24 cellular contexts compared by ENCODE assay signal in genomic region chr5:91018712-91019371, GRCh38.
DNase-seq lines count a peak whose midpoint lies in the region; ATAC-seq, FAIRE-seq and TF ChIP-seq lines count a peak whose summit lies in the region.
"Had no signal": no experiment of that assay in that cellular context is flagged by ENCODE, and none has a peak within 500 bp of the region (broad histone marks: within the 10 kb centered on the region; RNA-seq: fewer than 3 reads in every experiment).

No MANE protein-coding gene starts in this region.

- WGBS in esophagus muscularis mucosa, result 48% methylated on average over 4 of the region's 4 CpGs
- WGBS in right lobe of liver (ENCODE audit: insufficient coverage, low coverage, low lambda C conversion rate, missing lambda C conversion rate), result 45% methylated on average over 4 of the region's 4 CpGs
- 50 to 77% methylated on average over 4 of the region's 4 CpGs for WGBS in thyroid gland, 2 donors

- H3K4me3 ChIP-seq in esophagus muscularis mucosa (no peak overlapping the region), right lobe of liver (no peak overlapping the region), thyroid gland (replicated peaks in 1 of 3) (no peak overlapping the region)
- H3K4me3 ChIP-seq: BLaER1, MG63 had no signal

- H3K9me3 ChIP-seq in esophagus muscularis mucosa (no peaks in the 10 kb centered on the region), right lobe of liver (no peaks in the 10 kb centered on the region), thyroid gland (no peaks in the 10 kb centered on the region)
- H3K9me3 ChIP-seq: SK-N-SH had no signal

- FAIRE-seq in urothelium cell line (lab: Jason Lieb, UNC), result no peak
- FAIRE-seq: HTR-8/SVneo had no signal

- DNase-seq in amniotic epithelial cell (ENCODE audit: low read depth) (peak; percentile 62), esophagus muscularis mucosa (ENCODE audit: extremely low spot score) (no peak), right lobe of liver (no peak), thyroid gland (no peak), urothelium cell line (ENCODE audit: low spot score) (no peak), NCI-H2081 treated with DMSO at 0.1 percent for 48 hours (lab: John Stamatoyannopoulos, UW) (no peak), NCI-H2227 treated with DMSO at 0.1 percent for 48 hours (lab: John Stamatoyannopoulos, UW) (no peak), HCEC 1CT (no peak)
- DNase-seq: ACHN; CD4-positive, alpha-beta T cell; COR-L47; DMS 273 treated with DMSO at 0.1 percent for 48 hours; DMS79 treated with DMSO at 0.1 percent for 48 hours; H7; Kasumi-1; MG63; NCI-H1417 treated with DMSO at 0.1 percent for 48 hours; NCI-H187 treated with DMSO at 0.1 percent for 48 hours; NCI-H510A treated with DMSO at 0.1 percent for 48 hours; NCI-H748 treated with DMSO at 0.1 percent for 48 hours; SIG-M5; SK-N-SH had no signal

- H3K27me3 ChIP-seq in esophagus muscularis mucosa, result no peaks in the 10 kb centered on the region
- H3K27me3 ChIP-seq in right lobe of liver, result no peaks in the 10 kb centered on the region
- H3K27me3 ChIP-seq in thyroid gland, result no peaks in the 10 kb centered on the region
- H3K27me3 ChIP-seq: BLaER1, MG63 had no signal

- TF ChIP-seq CTCF in esophagus muscularis mucosa (IDR thresholded peaks at IDR 0.05) (no peak), right lobe of liver (IDR thresholded peaks at IDR 0.05) (no peak), thyroid gland (IDR thresholded peaks at IDR 0.05) (no peak)

- H3K36me3 ChIP-seq in esophagus muscularis mucosa (no peaks in the 10 kb centered on the region), right lobe of liver (no peaks in the 10 kb centered on the region), thyroid gland (no peaks in the 10 kb centered on the region)
- H3K36me3 ChIP-seq: BLaER1, MG63 had no signal

- peak in 3 of 4 donors; percentile 48 to 65 (median 60) for ATAC-seq in right lobe of liver

- TF ChIP-seq EP300 in esophagus muscularis mucosa (IDR thresholded peaks at IDR 0.05), result no peak

- peak overlapping the region in 3 of 4 donors; percentile 46 to 57 (median 49) for H3K27ac ChIP-seq in esophagus muscularis mucosa (replicated peaks in 1 of 4)
- no peak overlapping the region for H3K27ac ChIP-seq in right lobe of liver
- peak overlapping the region; percentile 71 to 81 (median 73) for H3K27ac ChIP-seq in thyroid gland
- H3K27ac ChIP-seq: BLaER1 had no signal

- intact Hi-C loops in esophagus muscularis mucosa (cut with DNase I) (no loop called here), right lobe of liver (cut with DNase I) (no loop called here), thyroid gland (cut with DNase I) (no loop called here)

- peaks cover 0 to 67% (median 46%) of the 10 kb centered on the region in 4 donors for H3K4me1 ChIP-seq in esophagus muscularis mucosa
- peaks cover 0 to 21% (median 0%) of the 10 kb centered on the region in 4 donors for H3K4me1 ChIP-seq in right lobe of liver
- peaks cover 16 to 41% of the 10 kb centered on the region in 2 donors for H3K4me1 ChIP-seq in thyroid gland
- H3K4me1 ChIP-seq: BLaER1 had no signal

- TF ChIP-seq POLR2A in esophagus muscularis mucosa (IDR thresholded peaks at IDR 0.05; ENCODE audit: low read depth), result no peak
- TF ChIP-seq POLR2A in right lobe of liver (IDR thresholded peaks at IDR 0.05), result no peak
- TF ChIP-seq POLR2A in thyroid gland (IDR thresholded peaks at IDR 0.05), result no peak

Comparison
In these comparisons a context has a peak if more than half of its experiments do, and no peak if none do; other contexts are left out.
1. H3K27ac ChIP-seq: peak in esophagus muscularis mucosa (3 of 4) and thyroid gland (3 of 3); none in right lobe of liver (0 of 3).